Comparison of ENCODE assay signal across 8 cellular contexts in the genomic region with DNA sequence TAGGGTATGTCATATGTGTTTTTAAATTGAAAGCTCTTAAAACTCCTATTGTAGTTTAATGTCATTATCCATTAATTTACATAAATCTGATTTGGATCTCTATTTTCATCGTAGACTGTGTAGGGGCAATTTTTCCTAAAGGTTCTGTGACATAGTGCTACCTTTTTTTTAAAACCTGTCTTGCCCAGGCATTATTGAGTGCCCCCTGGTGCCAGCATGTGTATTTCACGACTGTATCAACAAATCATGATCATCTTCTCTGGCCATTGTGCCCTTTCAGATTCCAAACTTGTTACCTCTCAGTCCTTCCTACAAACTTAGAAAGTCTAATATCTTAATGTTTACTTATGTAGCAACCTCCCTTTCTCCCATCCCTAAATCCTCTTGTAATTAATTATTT.
DNase-seq lines count a peak whose midpoint lies in the region; ATAC-seq, FAIRE-seq and TF ChIP-seq lines count a peak whose summit lies in the region.

No MANE protein-coding gene starts in this region.

- no peak overlapping the region for H3K9ac ChIP-seq in SK-N-SH

- CTCF ChIA-PET in A673 (lab: Charles Lee) (no interaction called here), SK-N-SH (lab: Yijun Ruan, JAX) (interaction anchor here (0.6 to 1.4 kb wide), 4 partner anchors 9 to 85 kb away, joined by 3 to 5 read pairs (median 3); no protein-coding TSS in a partner anchor)

- H3K4me1 ChIP-seq in A673 (ENCODE audit: insufficient read depth, low read length, poor library complexity, severe bottlenecking) = no peaks in the 10 kb centered on the region
- no peaks in the 10 kb centered on the region; a peak in 2 of 4 replicates for H3K4me1 ChIP-seq in SK-N-SH (ENCODE audit: control insufficient read depth in 1 of 2, insufficient read depth in 2 of 2, low read depth in 1 of 2, low read length in 1 of 2)

- POLR2A ChIA-PET in A673 (lab: Charles Lee; ENCODE audit: low non-redundant PET) (no interaction called here), SK-N-SH (lab: Yijun Ruan, JAX) (no interaction called here)

- H3K79me2 ChIP-seq in SK-N-SH (ENCODE audit: insufficient read depth) = no peaks in the 10 kb centered on the region; the same call in 1 of the 2 replicates

- no peak for TF ChIP-seq POLR2A in GM12892 (IDR thresholded peaks at IDR 0.05; ENCODE audit: low read depth, low read length)

- H3K4me3 ChIP-seq in A673 (ENCODE audit: low read depth, low read length, poor library complexity, severe bottlenecking) = no peak overlapping the region
- no peak overlapping the region for H3K4me3 ChIP-seq in SK-N-SH (ENCODE audit: low read depth in 2 of 2, low read length in 1 of 2)

- ATAC-seq in GM21825 (IDR thresholded peaks at IDR 0.05; ENCODE audit: unreplicated experiment) = no peak
- no peak for ATAC-seq in GM19035 (IDR thresholded peaks at IDR 0.05; ENCODE audit: unreplicated experiment)
- ATAC-seq in HG02610 (IDR thresholded peaks at IDR 0.05; ENCODE audit: unreplicated experiment) = no peak

- BruUV-seq in A673 (replicated peaks; lab: Mats Ljungman, UMichigan) = no TSS peak

- H3K27me3 ChIP-seq in A673 (replicated peaks; ENCODE audit: insufficient read depth, low read depth, low read length, poor library complexity) = no peaks in the 10 kb centered on the region
- no peaks in the 10 kb centered on the region for H3K27me3 ChIP-seq in SK-N-SH (ENCODE audit: insufficient read depth)

- 81% methylated on average over 2 of the region's 2 CpGs for WGBS in SK-N-SH (ENCODE audit: low lambda C conversion rate)

- intact Hi-C loops in A673 (cut with micrococcal nuclease; ENCODE audit: unreplicated experiment) = no loop called here

- TF ChIP-seq RAD21 in SK-N-SH (IDR thresholded peaks at IDR 0.05; ENCODE audit: low read length) = peak; percentile 57

- TF ChIP-seq EP300 in SK-N-SH (IDR thresholded peaks at IDR 0.05; ENCODE audit: borderline replicate concordance in 1 of 2, low read depth in 1 of 2, low read length in 1 of 2) = no peak

- H3K36me3 ChIP-seq in A673 (ENCODE audit: insufficient read depth, low read length, poor library complexity, severe bottlenecking) = peaks cover 2% of the 10 kb centered on the region
- H3K36me3 ChIP-seq in SK-N-SH (replicated peaks in 1 of 2; ENCODE audit: control insufficient read depth in 1 of 2, insufficient read depth in 2 of 2, low read length in 1 of 2) = peaks cover 13 to 40% of the 10 kb centered on the region in 2 experiments

- no peak overlapping the region for H2AFZ ChIP-seq in SK-N-SH (ENCODE audit: low read depth)

- FAIRE-seq in GM12892 (lab: Jason Lieb, UNC) = peak; percentile 80

- no peaks in the 10 kb centered on the region for H4K20me1 ChIP-seq in SK-N-SH (ENCODE audit: insufficient read depth)

- H3K27ac ChIP-seq in A673 (ENCODE audit: low read depth, low read length, poor library complexity, severe bottlenecking) (no peak overlapping the region), SK-N-SH (ENCODE audit: low read depth in 2 of 2, low read length in 1 of 2) (no peak overlapping the region)

- H3F3A ChIP-seq in SK-N-SH (replicated peaks; ENCODE audit: insufficient read depth) = peaks cover 5% of the 10 kb centered on the region

- no peaks in the 10 kb centered on the region for H3K9me2 ChIP-seq in SK-N-SH

- H3K9me3 ChIP-seq in A673 (ENCODE audit: low read depth, low read length, poor library complexity, severe bottlenecking) (no peaks in the 10 kb centered on the region), SK-N-SH (no peaks in the 10 kb centered on the region)

- H3K4me2 ChIP-seq in SK-N-SH = no peak overlapping the region

- DNase-seq in A673 (ENCODE audit: low spot score) = peak; percentile 5
- DNase-seq in GM12892 (ENCODE audit: insufficient read length) = no peak
- DNase-seq in SK-N-SH = peak; percentile 22
- DNase-seq in germinal center (ENCODE audit: low spot score) = peak; percentile 21
- no peak for DNase-seq in NCI-H446 (lab: John Stamatoyannopoulos, UW)

- TF ChIP-seq CTCF in A673 (conservative IDR thresholded peaks at IDR 0.05; ENCODE audit: low read depth, low read length) (peak; percentile 40; the same call in 1 of the 2 replicates), SK-N-SH (IDR thresholded peaks at IDR 0.05) (peak; percentile 58)

TF ChIP-seq in SK-N-SH, 30 proteins besides CTCF, POLR2A, EP300 and RAD21:
- TF ChIP-seq FOXM1 (IDR thresholded peaks at IDR 0.05; ENCODE audit: low read depth) = no peak
- peak; percentile 25; the same call in 1 of the 2 replicates for TF ChIP-seq SMC3 (IDR thresholded peaks at IDR 0.05; ENCODE audit: low read depth, low read length)
- TF ChIP-seq MXI1 (IDR thresholded peaks at IDR 0.05; ENCODE audit: low read depth, low read length) = no peak

Comparison
In these comparisons a context has a peak if more than half of its experiments do, and no peak if none do; other contexts are left out.
1. DNase-seq: peak in A673 (single experiment), SK-N-SH (single experiment) and germinal center (single experiment); none in GM12892 (single experiment) and NCI-H446 (0 of 2).